26 cellular contexts compared by ENCODE assay signal in the genomic region with DNA sequence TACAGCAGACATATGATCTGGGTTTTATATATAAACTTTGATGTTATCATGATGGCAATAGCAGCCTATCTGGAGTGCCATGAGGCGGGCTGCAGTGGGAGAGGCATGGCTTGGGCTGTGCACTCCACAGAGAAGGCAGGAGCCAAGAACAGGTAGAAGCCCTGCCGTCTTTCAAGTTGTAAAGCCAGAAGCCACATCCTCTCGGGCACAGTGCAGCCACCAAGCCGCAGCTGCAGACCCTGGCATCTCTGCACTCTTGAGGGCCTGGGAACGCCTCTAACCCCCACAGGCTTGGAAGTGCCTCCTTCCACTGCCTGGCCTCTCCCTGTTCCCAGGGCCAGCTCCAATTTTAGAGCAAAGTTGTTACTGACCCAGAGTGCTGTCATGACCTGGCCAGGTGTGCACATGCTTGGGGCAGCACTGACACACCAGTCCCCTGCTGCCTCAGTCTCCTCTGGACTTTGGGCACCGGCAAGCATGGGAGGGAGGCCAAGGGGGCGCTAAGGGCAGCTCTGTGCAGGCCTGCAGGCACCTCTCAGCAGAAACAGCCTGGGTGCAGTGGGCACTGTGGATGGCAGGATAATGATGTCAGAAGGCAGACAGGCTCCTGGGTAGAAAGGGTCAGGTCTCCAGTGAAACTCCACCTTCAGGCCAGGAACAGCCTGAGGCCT.
"Had no signal": no experiment of that assay in that cellular context is flagged by ENCODE, and none has a peak within 500 bp of the region (broad histone marks: within the 10 kb centered on the region; RNA-seq: fewer than 3 reads in every experiment).

No MANE protein-coding gene starts in this region.

- DNase-seq: dorsolateral prefrontal cortex; effector CD4-positive, alpha-beta T cell; foreskin fibroblast; gastrocnemius medialis; head of caudate nucleus; left cardiac atrium; mammary epithelial cell; mesendoderm; midbrain; naive thymus-derived CD4-positive, alpha-beta T cell; nucleus accumbens; psoas muscle; spleen; stimulated activated CD4-positive, alpha-beta T cell treated with anti-CD3 and anti-CD28 coated beads, Interleukin-4, amount 100 ng/mL, for 4 hours; stimulated activated naive CD8-positive, alpha-beta T cell treated with anti-CD3 and anti-CD28 coated beads, Interleukin-15, Interleukin-2, amounts not matched to agents 100 U/mL and 50 U/mL, for 24 hours; substantia nigra; testis; tibial artery had no signal

- ATAC-seq: gastrocnemius medialis; left cardiac atrium; left lung; naive thymus-derived CD4-positive, alpha-beta T cell; psoas muscle; right cardiac atrium; stimulated activated memory B cell treated with anti-CD40 and anti-IgM and Interleukin-4, amounts not matched to agents 10 μg/mL and 1 μg/mL and 100 μg/mL, for 72 hours; stimulated activated naive CD8-positive, alpha-beta T cell treated with anti-CD3 and anti-CD28 coated beads, Interleukin-15, Interleukin-2, amounts not matched to agents 100 U/mL and 50 U/mL, for 24 hours had no signal

- H3K9me3 Mint-ChIP-seq: nephron; neural progenitor cell; stimulated activated memory B cell treated with anti-CD40 and anti-IgM and Interleukin-4, amounts not matched to agents 10 μg/mL and 1 μg/mL and 100 μg/mL, for 72 hours; type B pancreatic cell had no signal

- H3K4me3 ChIP-seq: dorsolateral prefrontal cortex, gastrocnemius medialis, hepatocyte, left lung, neural progenitor cell, psoas muscle, skin epidermis, spleen, testis, tibial artery had no signal

- H3K4me1 ChIP-seq: gastrocnemius medialis, left lung, neural progenitor cell, psoas muscle, spleen, testis, tibial artery had no signal

- H3K9ac ChIP-seq: neural progenitor cell had no signal

- H2AFZ ChIP-seq: hepatocyte, neural progenitor cell had no signal

- H3K4me1 Mint-ChIP-seq: naive thymus-derived CD4-positive, alpha-beta T cell; nephron; neural progenitor cell; stimulated activated memory B cell treated with anti-CD40 and anti-IgM and Interleukin-4, amounts not matched to agents 10 μg/mL and 1 μg/mL and 100 μg/mL, for 72 hours had no signal

- H3K36me3 Mint-ChIP-seq: naive thymus-derived CD4-positive, alpha-beta T cell; neural progenitor cell; stimulated activated memory B cell treated with anti-CD40 and anti-IgM and Interleukin-4, amounts not matched to agents 10 μg/mL and 1 μg/mL and 100 μg/mL, for 72 hours; type B pancreatic cell had no signal

- H3K36me3 ChIP-seq: gastrocnemius medialis, left lung, neural progenitor cell, spleen, tibial artery had no signal

- H3K27ac Mint-ChIP-seq: naive thymus-derived CD4-positive, alpha-beta T cell; nephron; neural progenitor cell; stimulated activated memory B cell treated with anti-CD40 and anti-IgM and Interleukin-4, amounts not matched to agents 10 μg/mL and 1 μg/mL and 100 μg/mL, for 72 hours; type B pancreatic cell had no signal

- H3K4me3 Mint-ChIP-seq: naive thymus-derived CD4-positive, alpha-beta T cell; nephron; neural progenitor cell; stimulated activated memory B cell treated with anti-CD40 and anti-IgM and Interleukin-4, amounts not matched to agents 10 μg/mL and 1 μg/mL and 100 μg/mL, for 72 hours; type B pancreatic cell had no signal

- H3K27ac ChIP-seq: dorsolateral prefrontal cortex, gastrocnemius medialis, hepatocyte, left lung, neural progenitor cell, psoas muscle, skin epidermis, spleen, testis, tibial artery had no signal

- H3K9me3 ChIP-seq: gastrocnemius medialis, psoas muscle, testis, tibial artery had no signal

- H3K4me2 ChIP-seq: hepatocyte, neural progenitor cell had no signal

- H3K27me3 Mint-ChIP-seq: naive thymus-derived CD4-positive, alpha-beta T cell; stimulated activated memory B cell treated with anti-CD40 and anti-IgM and Interleukin-4, amounts not matched to agents 10 μg/mL and 1 μg/mL and 100 μg/mL, for 72 hours; type B pancreatic cell had no signal

- H3K27me3 ChIP-seq: dorsolateral prefrontal cortex, gastrocnemius medialis, hepatocyte, left lung, neural progenitor cell, spleen, testis, tibial artery had no signal
